Comparison of ENCODE assay signal across 8 cellular contexts in the genomic region with DNA sequence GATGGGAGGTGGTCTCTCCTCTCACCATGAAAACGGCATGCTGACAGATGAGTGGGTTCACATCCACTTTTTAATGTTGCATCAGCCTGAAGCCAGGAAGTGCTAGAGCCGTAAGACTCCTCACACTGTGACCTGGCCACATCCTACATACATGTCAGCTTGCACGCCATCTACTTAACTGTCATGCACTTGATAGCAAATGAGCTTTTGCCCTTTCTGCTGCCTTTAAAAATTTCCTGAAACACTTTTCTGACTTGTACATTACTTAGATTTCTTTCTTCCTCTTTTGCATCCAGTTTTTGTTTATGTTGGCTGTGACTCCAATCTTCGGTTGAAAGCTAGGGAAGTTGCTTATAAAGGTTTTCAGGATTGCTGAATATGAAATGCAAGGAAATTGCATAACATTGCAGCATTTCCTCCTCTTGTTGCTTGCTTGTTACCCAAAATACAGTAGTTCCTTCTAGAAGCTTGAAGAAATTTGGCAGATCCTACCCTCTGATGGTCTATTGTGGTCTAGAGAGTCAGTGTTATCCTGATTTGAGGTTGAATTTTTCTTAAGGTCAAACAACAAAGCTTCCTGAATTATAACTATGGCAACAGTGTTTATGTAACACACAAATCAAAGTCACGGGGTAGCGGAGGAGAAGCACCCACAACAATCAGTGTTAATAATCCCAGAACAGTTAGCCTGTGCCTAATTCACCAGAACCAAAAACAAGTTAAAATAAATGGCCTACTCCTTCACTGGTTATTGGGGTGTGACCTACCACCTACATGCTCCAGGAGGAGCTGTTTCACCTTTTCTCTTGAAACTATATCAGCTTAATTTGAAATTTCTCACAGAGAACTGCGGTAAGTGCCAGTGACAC.
DNase-seq lines count a peak whose midpoint lies in the region; ATAC-seq and TF ChIP-seq lines count a peak whose summit lies in the region.

No MANE protein-coding gene starts in this region.

- H4K20me1 ChIP-seq in DND-41 (ENCODE audit: insufficient read depth, low read length): no peaks in the 10 kb centered on the region

- peak overlapping the region; percentile 64 for H3K9ac ChIP-seq in DND-41 (ENCODE audit: low read depth, low read length)

- H3K79me2 ChIP-seq in DND-41 (ENCODE audit: insufficient read depth, low read length): peaks cover 2% of the 10 kb centered on the region; the same call in 1 of the 2 replicates

- peak; percentile 86 for DNase-seq in DND-41
- peak; percentile 100 for DNase-seq in SIG-M5 (lab: John Stamatoyannopoulos, UW)
- peak; percentile 49 for DNase-seq in amniotic stem cell (lab: John Stamatoyannopoulos, UW)
- DNase-seq in iPS-NIHi7 (ENCODE audit: extremely low spot score): peak; percentile 54
- peak; percentile 71 for DNase-seq in stimulated activated CD4-positive, alpha-beta T cell treated with anti-CD3 and anti-CD28 coated beads, Interleukin-1b, Interleukin-23, amount 100 ng/mL, for 48 hours
- no peak for DNase-seq in NCI-H1930 (lab: John Stamatoyannopoulos, UW)

- H3K27me3 ChIP-seq in DND-41 (ENCODE audit: insufficient read depth, low read length, poor library complexity): no peaks in the 10 kb centered on the region

- H2AFZ ChIP-seq in DND-41 (ENCODE audit: low read depth, low read length): peak overlapping the region; percentile 76

- peak overlapping the region; percentile 58 for H3K4me2 ChIP-seq in DND-41 (ENCODE audit: insufficient read depth, low read length)

- peak; percentile 91 for ATAC-seq in DND-41 (ENCODE audit: insufficient read depth, low read depth)
- peak; percentile 74 for ATAC-seq in GM19438 (IDR thresholded peaks at IDR 0.05; ENCODE audit: low read depth, unreplicated experiment)
- ATAC-seq in HG03460 (IDR thresholded peaks at IDR 0.05; ENCODE audit: unreplicated experiment): peak; percentile 64

- H3K27ac ChIP-seq in DND-41 (ENCODE audit: low read length): peak overlapping the region; percentile 95

- no peaks in the 10 kb centered on the region for H3K9me3 ChIP-seq in DND-41 (ENCODE audit: insufficient read depth, low read length, severe bottlenecking)

- no peaks in the 10 kb centered on the region for H3K36me3 ChIP-seq in DND-41 (ENCODE audit: insufficient read depth, low read length)

- peak; percentile 90 for TF ChIP-seq CTCF in DND-41 (IDR thresholded peaks at IDR 0.05; ENCODE audit: borderline replicate concordance, extremely low read depth, low read length, poor library complexity, severe bottlenecking)

- H3K4me1 ChIP-seq in DND-41 (ENCODE audit: insufficient read depth, low read length): peaks cover 52% of the 10 kb centered on the region

- peak overlapping the region in 1 of 2 experiments; percentile 21; a peak in 2 of 4 replicates for H3K4me3 ChIP-seq in DND-41 (ENCODE audit: low read depth in 1 of 2, low read length in 2 of 2)

Comparison
In these comparisons a context has a peak if more than half of its experiments do, and no peak if none do; other contexts are left out.
1. DNase-seq: peak in DND-41 (single experiment), SIG-M5 (single experiment), amniotic stem cell (single experiment), iPS-NIHi7 (single experiment) and stimulated activated CD4-positive, alpha-beta T cell treated with anti-CD3 and anti-CD28 coated beads, Interleukin-1b, Interleukin-23, amount 100 ng/mL, for 48 hours (single experiment); none in NCI-H1930 (0 of 2).
2. Peak in every context shown above with its lines, with median percentiles within 50 percentile points of each other: ATAC-seq.